Comparison of ENCODE assay signal across 3 cellular contexts in the genomic region with DNA sequence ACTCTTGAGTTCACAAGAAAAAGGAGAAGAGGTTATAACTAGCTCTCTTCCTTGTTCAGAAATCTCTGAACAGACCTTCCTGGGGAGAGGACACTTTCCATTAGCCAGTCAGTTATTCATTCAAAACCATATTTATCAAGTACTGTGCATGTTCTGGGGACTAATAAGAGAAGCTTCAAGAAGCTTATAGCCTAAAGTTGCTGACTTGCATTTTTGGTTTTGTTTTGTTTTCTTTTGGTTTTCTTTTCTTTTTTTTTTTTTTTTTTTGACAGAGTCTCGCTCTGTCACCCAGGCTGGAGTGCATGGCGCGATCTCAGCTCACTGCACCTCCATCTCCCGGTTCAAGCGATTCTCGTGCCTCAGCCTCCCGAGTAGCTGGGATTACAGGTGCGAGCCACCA.
TF ChIP-seq lines count a peak whose summit lies in the region.

No MANE protein-coding gene starts in this region.

TF ChIP-seq in HepG2, 621 proteins besides CTCF, POLR2A, EP300 and RAD21:
- TF ChIP-seq MAFF (IDR thresholded peaks at IDR 0.05; ENCODE audit: low read depth, low read length) = peak; percentile 89
- TF ChIP-seq ZNF570 (CRISPR knock-in tag; IDR thresholded peaks at IDR 0.05; ENCODE audit: borderline replicate concordance) = no peak
- TF ChIP-seq MTF2 (CRISPR knock-in tag; IDR thresholded peaks at IDR 0.05; ENCODE audit: borderline replicate concordance) = no peak
- TF ChIP-seq MAFK (conservative IDR thresholded peaks at IDR 0.05 in 1 of 2, IDR thresholded peaks at IDR 0.05 in 1 of 2; ENCODE audit: low read length in 2 of 2) = peak; percentile 90 to 91
- no peak for TF ChIP-seq DBP (CRISPR knock-in tag; IDR thresholded peaks at IDR 0.05; ENCODE audit: not compliant biosample characterization)

TF ChIP-seq in IMR-90, 13 proteins besides CTCF, POLR2A, EP300 and RAD21:
- peak; percentile 86 for TF ChIP-seq MAFK (IDR thresholded peaks at IDR 0.05; ENCODE audit: low read depth, low read length)
- no peak for TF ChIP-seq BHLHE40 (IDR thresholded peaks at IDR 0.05; ENCODE audit: low read depth, low read length)

TF ChIP-seq in K562, 482 proteins besides CTCF, POLR2A, EP300 and RAD21:
- TF ChIP-seq MAFG (tag; conservative IDR thresholded peaks at IDR 0.05) (peak; percentile 84), ZNF316 (IDR thresholded peaks at IDR 0.05) (peak; percentile 84), MAFF (IDR thresholded peaks at IDR 0.05; ENCODE audit: low read length) (peak; percentile 52), SAFB2 (IDR thresholded peaks at IDR 0.05; ENCODE audit: borderline replicate concordance, low read depth, low read length, severe bottlenecking) (no peak), PHF20 (IDR thresholded peaks at IDR 0.05; ENCODE audit: partially characterized antibody) (no peak), MAFK (IDR thresholded peaks at IDR 0.05; ENCODE audit: low read length) (peak; percentile 57; the same call in 1 of the 2 replicates), C11orf30 (IDR thresholded peaks at IDR 0.05; ENCODE audit: low read depth) (peak; percentile 63)
- TF ChIP-seq, protein P1, sequence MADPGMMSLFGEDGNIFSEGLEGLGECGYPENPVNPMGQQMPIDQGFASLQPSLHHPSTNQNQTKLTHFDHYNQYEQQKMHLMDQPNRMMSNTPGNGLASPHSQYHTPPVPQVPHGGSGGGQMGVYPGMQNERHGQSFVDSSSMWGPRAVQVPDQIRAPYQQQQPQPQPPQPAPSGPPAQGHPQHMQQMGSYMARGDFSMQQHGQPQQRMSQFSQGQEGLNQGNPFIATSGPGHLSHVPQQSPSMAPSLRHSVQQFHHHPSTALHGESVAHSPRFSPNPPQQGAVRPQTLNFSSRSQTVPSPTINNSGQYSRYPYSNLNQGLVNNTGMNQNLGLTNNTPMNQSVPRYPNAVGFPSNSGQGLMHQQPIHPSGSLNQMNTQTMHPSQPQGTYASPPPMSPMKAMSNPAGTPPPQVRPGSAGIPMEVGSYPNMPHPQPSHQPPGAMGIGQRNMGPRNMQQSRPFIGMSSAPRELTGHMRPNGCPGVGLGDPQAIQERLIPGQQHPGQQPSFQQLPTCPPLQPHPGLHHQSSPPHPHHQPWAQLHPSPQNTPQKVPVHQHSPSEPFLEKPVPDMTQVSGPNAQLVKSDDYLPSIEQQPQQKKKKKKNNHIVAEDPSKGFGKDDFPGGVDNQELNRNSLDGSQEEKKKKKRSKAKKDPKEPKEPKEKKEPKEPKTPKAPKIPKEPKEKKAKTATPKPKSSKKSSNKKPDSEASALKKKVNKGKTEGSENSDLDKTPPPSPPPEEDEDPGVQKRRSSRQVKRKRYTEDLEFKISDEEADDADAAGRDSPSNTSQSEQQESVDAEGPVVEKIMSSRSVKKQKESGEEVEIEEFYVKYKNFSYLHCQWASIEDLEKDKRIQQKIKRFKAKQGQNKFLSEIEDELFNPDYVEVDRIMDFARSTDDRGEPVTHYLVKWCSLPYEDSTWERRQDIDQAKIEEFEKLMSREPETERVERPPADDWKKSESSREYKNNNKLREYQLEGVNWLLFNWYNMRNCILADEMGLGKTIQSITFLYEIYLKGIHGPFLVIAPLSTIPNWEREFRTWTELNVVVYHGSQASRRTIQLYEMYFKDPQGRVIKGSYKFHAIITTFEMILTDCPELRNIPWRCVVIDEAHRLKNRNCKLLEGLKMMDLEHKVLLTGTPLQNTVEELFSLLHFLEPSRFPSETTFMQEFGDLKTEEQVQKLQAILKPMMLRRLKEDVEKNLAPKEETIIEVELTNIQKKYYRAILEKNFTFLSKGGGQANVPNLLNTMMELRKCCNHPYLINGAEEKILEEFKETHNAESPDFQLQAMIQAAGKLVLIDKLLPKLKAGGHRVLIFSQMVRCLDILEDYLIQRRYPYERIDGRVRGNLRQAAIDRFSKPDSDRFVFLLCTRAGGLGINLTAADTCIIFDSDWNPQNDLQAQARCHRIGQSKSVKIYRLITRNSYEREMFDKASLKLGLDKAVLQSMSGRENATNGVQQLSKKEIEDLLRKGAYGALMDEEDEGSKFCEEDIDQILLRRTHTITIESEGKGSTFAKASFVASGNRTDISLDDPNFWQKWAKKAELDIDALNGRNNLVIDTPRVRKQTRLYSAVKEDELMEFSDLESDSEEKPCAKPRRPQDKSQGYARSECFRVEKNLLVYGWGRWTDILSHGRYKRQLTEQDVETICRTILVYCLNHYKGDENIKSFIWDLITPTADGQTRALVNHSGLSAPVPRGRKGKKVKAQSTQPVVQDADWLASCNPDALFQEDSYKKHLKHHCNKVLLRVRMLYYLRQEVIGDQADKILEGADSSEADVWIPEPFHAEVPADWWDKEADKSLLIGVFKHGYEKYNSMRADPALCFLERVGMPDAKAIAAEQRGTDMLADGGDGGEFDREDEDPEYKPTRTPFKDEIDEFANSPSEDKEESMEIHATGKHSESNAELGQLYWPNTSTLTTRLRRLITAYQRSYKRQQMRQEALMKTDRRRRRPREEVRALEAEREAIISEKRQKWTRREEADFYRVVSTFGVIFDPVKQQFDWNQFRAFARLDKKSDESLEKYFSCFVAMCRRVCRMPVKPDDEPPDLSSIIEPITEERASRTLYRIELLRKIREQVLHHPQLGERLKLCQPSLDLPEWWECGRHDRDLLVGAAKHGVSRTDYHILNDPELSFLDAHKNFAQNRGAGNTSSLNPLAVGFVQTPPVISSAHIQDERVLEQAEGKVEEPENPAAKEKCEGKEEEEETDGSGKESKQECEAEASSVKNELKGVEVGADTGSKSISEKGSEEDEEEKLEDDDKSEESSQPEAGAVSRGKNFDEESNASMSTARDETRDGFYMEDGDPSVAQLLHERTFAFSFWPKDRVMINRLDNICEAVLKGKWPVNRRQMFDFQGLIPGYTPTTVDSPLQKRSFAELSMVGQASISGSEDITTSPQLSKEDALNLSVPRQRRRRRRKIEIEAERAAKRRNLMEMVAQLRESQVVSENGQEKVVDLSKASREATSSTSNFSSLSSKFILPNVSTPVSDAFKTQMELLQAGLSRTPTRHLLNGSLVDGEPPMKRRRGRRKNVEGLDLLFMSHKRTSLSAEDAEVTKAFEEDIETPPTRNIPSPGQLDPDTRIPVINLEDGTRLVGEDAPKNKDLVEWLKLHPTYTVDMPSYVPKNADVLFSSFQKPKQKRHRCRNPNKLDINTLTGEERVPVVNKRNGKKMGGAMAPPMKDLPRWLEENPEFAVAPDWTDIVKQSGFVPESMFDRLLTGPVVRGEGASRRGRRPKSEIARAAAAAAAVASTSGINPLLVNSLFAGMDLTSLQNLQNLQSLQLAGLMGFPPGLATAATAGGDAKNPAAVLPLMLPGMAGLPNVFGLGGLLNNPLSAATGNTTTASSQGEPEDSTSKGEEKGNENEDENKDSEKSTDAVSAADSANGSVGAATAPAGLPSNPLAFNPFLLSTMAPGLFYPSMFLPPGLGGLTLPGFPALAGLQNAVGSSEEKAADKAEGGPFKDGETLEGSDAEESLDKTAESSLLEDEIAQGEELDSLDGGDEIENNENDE (IDR thresholded peaks at IDR 0.05; ENCODE audit: low read depth, low read length) = no peak
